Comparison of ENCODE assay signal across 2 cellular contexts in the genomic region with DNA sequence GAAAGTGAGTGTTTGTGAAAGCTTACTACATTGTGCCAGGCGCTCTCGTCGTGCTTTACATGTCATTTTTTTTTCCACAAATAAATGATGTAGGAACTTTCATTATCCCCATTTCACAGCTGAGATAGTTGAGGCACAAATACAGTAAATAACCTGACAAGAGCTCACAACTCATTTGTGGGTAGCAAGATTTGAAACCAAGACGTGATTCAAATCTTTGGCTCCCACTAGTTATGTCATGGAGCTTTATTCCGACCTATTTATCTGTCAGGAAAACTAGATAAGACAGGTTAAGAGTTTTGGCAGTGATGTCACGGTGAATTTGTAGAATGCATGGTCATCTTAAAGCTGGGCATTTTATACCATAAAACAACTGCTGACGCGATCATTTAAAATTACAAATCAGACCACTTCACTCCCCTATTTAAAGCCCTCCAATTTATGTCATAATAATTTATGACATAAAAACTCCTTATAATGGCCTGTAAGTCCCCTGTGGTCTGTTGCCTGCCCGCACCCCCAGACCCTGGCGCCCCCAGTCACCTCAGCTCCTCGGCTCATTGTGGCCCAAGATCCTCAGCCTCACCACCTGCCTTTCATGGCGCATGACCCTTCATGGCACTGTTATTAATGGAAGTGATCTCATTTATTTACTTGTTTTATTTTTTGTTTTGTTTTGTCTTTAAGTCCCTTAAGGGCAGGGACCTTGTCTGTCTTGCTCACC.
TF ChIP-seq lines count a peak whose summit lies in the region.

No MANE protein-coding gene starts in this region.

TF ChIP-seq in HCT116, 20 proteins besides CTCF, POLR2A, EP300 and RAD21:
- TF ChIP-seq CBX3 (IDR thresholded peaks at IDR 0.05; ENCODE audit: low read depth) (0 out of 2 replicates have a peak, but pooled peaks have one; percentile 5), ELF1 (IDR thresholded peaks at IDR 0.05; ENCODE audit: borderline replicate concordance, low read depth) (no peak)

TF ChIP-seq in HepG2, 621 proteins besides CTCF, POLR2A, EP300 and RAD21 (continues in another document):
- TF ChIP-seq, protein P1, sequence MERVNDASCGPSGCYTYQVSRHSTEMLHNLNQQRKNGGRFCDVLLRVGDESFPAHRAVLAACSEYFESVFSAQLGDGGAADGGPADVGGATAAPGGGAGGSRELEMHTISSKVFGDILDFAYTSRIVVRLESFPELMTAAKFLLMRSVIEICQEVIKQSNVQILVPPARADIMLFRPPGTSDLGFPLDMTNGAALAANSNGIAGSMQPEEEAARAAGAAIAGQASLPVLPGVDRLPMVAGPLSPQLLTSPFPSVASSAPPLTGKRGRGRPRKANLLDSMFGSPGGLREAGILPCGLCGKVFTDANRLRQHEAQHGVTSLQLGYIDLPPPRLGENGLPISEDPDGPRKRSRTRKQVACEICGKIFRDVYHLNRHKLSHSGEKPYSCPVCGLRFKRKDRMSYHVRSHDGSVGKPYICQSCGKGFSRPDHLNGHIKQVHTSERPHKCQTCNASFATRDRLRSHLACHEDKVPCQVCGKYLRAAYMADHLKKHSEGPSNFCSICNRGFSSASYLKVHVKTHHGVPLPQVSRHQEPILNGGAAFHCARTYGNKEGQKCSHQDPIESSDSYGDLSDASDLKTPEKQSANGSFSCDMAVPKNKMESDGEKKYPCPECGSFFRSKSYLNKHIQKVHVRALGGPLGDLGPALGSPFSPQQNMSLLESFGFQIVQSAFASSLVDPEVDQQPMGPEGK (CRISPR knock-in tag; IDR thresholded peaks at IDR 0.05), result no peak; the same call in 1 of the 2 replicates
- peak; percentile 41; the same call in 1 of the 2 replicates for TF ChIP-seq POLR2G (IDR thresholded peaks at IDR 0.05; ENCODE audit: low read depth, low read length)
- TF ChIP-seq, protein P2, sequence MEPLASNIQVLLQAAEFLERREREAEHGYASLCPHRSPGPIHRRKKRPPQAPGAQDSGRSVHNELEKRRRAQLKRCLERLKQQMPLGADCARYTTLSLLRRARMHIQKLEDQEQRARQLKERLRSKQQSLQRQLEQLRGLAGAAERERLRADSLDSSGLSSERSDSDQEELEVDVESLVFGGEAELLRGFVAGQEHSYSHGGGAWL (CRISPR knock-in tag; IDR thresholded peaks at IDR 0.05), result no peak
- no peak for TF ChIP-seq FOXA1 (IDR thresholded peaks at IDR 0.05)
- no peak for TF ChIP-seq FOXA1 (CRISPR knock-in tag; IDR thresholded peaks at IDR 0.05)
- TF ChIP-seq, protein P3, sequence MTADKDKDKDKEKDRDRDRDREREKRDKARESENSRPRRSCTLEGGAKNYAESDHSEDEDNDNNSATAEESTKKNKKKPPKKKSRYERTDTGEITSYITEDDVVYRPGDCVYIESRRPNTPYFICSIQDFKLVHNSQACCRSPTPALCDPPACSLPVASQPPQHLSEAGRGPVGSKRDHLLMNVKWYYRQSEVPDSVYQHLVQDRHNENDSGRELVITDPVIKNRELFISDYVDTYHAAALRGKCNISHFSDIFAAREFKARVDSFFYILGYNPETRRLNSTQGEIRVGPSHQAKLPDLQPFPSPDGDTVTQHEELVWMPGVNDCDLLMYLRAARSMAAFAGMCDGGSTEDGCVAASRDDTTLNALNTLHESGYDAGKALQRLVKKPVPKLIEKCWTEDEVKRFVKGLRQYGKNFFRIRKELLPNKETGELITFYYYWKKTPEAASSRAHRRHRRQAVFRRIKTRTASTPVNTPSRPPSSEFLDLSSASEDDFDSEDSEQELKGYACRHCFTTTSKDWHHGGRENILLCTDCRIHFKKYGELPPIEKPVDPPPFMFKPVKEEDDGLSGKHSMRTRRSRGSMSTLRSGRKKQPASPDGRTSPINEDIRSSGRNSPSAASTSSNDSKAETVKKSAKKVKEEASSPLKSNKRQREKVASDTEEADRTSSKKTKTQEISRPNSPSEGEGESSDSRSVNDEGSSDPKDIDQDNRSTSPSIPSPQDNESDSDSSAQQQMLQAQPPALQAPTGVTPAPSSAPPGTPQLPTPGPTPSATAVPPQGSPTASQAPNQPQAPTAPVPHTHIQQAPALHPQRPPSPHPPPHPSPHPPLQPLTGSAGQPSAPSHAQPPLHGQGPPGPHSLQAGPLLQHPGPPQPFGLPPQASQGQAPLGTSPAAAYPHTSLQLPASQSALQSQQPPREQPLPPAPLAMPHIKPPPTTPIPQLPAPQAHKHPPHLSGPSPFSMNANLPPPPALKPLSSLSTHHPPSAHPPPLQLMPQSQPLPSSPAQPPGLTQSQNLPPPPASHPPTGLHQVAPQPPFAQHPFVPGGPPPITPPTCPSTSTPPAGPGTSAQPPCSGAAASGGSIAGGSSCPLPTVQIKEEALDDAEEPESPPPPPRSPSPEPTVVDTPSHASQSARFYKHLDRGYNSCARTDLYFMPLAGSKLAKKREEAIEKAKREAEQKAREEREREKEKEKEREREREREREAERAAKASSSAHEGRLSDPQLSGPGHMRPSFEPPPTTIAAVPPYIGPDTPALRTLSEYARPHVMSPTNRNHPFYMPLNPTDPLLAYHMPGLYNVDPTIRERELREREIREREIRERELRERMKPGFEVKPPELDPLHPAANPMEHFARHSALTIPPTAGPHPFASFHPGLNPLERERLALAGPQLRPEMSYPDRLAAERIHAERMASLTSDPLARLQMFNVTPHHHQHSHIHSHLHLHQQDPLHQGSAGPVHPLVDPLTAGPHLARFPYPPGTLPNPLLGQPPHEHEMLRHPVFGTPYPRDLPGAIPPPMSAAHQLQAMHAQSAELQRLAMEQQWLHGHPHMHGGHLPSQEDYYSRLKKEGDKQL (CRISPR knock-in tag; IDR thresholded peaks at IDR 0.05; ENCODE audit: low read depth), result no peak
- no peak for TF ChIP-seq PHB2 (IDR thresholded peaks at IDR 0.05; ENCODE audit: partially characterized antibody)
- 0 out of 2 replicates have a peak, but pooled peaks have one; percentile 48 for TF ChIP-seq GFI1 (CRISPR knock-in tag; IDR thresholded peaks at IDR 0.05; ENCODE audit: borderline replicate concordance)
- TF ChIP-seq ZFP1 (CRISPR knock-in tag; IDR thresholded peaks at IDR 0.05), result 0 out of 2 replicates have a peak, but pooled peaks have one; percentile 1
- TF ChIP-seq HES4 (CRISPR knock-in tag; IDR thresholded peaks at IDR 0.05; ENCODE audit: borderline replicate concordance), result no peak
- 0 out of 2 replicates have a peak, but pooled peaks have one; percentile 11 for TF ChIP-seq ZNF558 (CRISPR knock-in tag; IDR thresholded peaks at IDR 0.05; ENCODE audit: borderline replicate concordance)
- TF ChIP-seq, protein P4, sequence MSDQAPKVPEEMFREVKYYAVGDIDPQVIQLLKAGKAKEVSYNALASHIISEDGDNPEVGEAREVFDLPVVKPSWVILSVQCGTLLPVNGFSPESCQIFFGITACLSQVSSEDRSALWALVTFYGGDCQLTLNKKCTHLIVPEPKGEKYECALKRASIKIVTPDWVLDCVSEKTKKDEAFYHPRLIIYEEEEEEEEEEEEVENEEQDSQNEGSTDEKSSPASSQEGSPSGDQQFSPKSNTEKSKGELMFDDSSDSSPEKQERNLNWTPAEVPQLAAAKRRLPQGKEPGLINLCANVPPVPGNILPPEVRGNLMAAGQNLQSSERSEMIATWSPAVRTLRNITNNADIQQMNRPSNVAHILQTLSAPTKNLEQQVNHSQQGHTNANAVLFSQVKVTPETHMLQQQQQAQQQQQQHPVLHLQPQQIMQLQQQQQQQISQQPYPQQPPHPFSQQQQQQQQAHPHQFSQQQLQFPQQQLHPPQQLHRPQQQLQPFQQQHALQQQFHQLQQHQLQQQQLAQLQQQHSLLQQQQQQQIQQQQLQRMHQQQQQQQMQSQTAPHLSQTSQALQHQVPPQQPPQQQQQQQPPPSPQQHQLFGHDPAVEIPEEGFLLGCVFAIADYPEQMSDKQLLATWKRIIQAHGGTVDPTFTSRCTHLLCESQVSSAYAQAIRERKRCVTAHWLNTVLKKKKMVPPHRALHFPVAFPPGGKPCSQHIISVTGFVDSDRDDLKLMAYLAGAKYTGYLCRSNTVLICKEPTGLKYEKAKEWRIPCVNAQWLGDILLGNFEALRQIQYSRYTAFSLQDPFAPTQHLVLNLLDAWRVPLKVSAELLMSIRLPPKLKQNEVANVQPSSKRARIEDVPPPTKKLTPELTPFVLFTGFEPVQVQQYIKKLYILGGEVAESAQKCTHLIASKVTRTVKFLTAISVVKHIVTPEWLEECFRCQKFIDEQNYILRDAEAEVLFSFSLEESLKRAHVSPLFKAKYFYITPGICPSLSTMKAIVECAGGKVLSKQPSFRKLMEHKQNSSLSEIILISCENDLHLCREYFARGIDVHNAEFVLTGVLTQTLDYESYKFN (CRISPR knock-in tag; conservative IDR thresholded peaks at IDR 0.05), result no peak
- no peak for TF ChIP-seq ZNF782 (CRISPR knock-in tag; IDR thresholded peaks at IDR 0.05; ENCODE audit: borderline replicate concordance)
- no peak for TF ChIP-seq ZNF354B (CRISPR knock-in tag; IDR thresholded peaks at IDR 0.05)
- TF ChIP-seq FOXJ3 (CRISPR knock-in tag; IDR thresholded peaks at IDR 0.05; ENCODE audit: borderline replicate concordance), result peak; percentile 3; the same call in 1 of the 2 replicates
- TF ChIP-seq, protein P5, sequence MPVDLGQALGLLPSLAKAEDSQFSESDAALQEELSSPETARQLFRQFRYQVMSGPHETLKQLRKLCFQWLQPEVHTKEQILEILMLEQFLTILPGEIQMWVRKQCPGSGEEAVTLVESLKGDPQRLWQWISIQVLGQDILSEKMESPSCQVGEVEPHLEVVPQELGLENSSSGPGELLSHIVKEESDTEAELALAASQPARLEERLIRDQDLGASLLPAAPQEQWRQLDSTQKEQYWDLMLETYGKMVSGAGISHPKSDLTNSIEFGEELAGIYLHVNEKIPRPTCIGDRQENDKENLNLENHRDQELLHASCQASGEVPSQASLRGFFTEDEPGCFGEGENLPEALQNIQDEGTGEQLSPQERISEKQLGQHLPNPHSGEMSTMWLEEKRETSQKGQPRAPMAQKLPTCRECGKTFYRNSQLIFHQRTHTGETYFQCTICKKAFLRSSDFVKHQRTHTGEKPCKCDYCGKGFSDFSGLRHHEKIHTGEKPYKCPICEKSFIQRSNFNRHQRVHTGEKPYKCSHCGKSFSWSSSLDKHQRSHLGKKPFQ (CRISPR knock-in tag; IDR thresholded peaks at IDR 0.05; ENCODE audit: insufficient replicate concordance), result no peak
- TF ChIP-seq, protein P6, sequence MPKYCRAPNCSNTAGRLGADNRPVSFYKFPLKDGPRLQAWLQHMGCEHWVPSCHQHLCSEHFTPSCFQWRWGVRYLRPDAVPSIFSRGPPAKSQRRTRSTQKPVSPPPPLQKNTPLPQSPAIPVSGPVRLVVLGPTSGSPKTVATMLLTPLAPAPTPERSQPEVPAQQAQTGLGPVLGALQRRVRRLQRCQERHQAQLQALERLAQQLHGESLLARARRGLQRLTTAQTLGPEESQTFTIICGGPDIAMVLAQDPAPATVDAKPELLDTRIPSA (CRISPR knock-in tag; IDR thresholded peaks at IDR 0.05; ENCODE audit: borderline replicate concordance), result no peak
- TF ChIP-seq, protein P7, sequence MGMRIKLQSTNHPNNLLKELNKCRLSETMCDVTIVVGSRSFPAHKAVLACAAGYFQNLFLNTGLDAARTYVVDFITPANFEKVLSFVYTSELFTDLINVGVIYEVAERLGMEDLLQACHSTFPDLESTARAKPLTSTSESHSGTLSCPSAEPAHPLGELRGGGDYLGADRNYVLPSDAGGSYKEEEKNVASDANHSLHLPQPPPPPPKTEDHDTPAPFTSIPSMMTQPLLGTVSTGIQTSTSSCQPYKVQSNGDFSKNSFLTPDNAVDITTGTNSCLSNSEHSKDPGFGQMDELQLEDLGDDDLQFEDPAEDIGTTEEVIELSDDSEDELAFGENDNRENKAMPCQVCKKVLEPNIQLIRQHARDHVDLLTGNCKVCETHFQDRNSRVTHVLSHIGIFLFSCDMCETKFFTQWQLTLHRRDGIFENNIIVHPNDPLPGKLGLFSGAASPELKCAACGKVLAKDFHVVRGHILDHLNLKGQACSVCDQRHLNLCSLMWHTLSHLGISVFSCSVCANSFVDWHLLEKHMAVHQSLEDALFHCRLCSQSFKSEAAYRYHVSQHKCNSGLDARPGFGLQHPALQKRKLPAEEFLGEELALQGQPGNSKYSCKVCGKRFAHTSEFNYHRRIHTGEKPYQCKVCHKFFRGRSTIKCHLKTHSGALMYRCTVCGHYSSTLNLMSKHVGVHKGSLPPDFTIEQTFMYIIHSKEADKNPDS (CRISPR knock-in tag; IDR thresholded peaks at IDR 0.05), result no peak
- no peak for TF ChIP-seq ZNF562 (CRISPR knock-in tag; IDR thresholded peaks at IDR 0.05; ENCODE audit: borderline replicate concordance)
- no peak for TF ChIP-seq FOXK2 (IDR thresholded peaks at IDR 0.05)
- no peak for TF ChIP-seq NR2C2 (CRISPR knock-in tag; IDR thresholded peaks at IDR 0.05; ENCODE audit: borderline replicate concordance)
- TF ChIP-seq ZNF572 (CRISPR knock-in tag; IDR thresholded peaks at IDR 0.05), result no peak
- no peak for TF ChIP-seq ZNF510 (CRISPR knock-in tag; IDR thresholded peaks at IDR 0.05; ENCODE audit: low read depth)
- TF ChIP-seq, protein P8, sequence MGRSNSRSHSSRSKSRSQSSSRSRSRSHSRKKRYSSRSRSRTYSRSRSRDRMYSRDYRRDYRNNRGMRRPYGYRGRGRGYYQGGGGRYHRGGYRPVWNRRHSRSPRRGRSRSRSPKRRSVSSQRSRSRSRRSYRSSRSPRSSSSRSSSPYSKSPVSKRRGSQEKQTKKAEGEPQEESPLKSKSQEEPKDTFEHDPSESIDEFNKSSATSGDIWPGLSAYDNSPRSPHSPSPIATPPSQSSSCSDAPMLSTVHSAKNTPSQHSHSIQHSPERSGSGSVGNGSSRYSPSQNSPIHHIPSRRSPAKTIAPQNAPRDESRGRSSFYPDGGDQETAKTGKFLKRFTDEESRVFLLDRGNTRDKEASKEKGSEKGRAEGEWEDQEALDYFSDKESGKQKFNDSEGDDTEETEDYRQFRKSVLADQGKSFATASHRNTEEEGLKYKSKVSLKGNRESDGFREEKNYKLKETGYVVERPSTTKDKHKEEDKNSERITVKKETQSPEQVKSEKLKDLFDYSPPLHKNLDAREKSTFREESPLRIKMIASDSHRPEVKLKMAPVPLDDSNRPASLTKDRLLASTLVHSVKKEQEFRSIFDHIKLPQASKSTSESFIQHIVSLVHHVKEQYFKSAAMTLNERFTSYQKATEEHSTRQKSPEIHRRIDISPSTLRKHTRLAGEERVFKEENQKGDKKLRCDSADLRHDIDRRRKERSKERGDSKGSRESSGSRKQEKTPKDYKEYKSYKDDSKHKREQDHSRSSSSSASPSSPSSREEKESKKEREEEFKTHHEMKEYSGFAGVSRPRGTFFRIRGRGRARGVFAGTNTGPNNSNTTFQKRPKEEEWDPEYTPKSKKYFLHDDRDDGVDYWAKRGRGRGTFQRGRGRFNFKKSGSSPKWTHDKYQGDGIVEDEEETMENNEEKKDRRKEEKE (IDR thresholded peaks at IDR 0.05), result no peak
- no peak for TF ChIP-seq ZFP36L2 (CRISPR knock-in tag; IDR thresholded peaks at IDR 0.05)
- TF ChIP-seq U2AF1 (optimal IDR thresholded peaks at IDR 0.05; ENCODE audit: low read depth, low read length), result no peak
- TF ChIP-seq SMC3 (IDR thresholded peaks at IDR 0.05; ENCODE audit: low read length), result no peak
- TF ChIP-seq ELF4 (CRISPR knock-in tag; IDR thresholded peaks at IDR 0.05; ENCODE audit: borderline replicate concordance), result no peak
- TF ChIP-seq EZH2 (conservative IDR thresholded peaks at IDR 0.05; ENCODE audit: low read depth, low read length), result no peak
- no peak for TF ChIP-seq NKX3-1 (CRISPR knock-in tag; IDR thresholded peaks at IDR 0.05)
- TF ChIP-seq MAFK (conservative IDR thresholded peaks at IDR 0.05 in 1 of 2, IDR thresholded peaks at IDR 0.05 in 1 of 2; ENCODE audit: low read length in 2 of 2), result peak in 1 of 2 experiments; percentile 39; a peak in 2 of 4 replicates
- no peak for TF ChIP-seq ZNF350 (CRISPR knock-in tag; IDR thresholded peaks at IDR 0.05; ENCODE audit: borderline replicate concordance, low read depth)
- peak; percentile 71 for TF ChIP-seq KDM1A (CRISPR knock-in tag; IDR thresholded peaks at IDR 0.05)
